In genomic region chr15:89967892-89968291, GRCh38 we compare ENCODE assay signal across 26 cellular contexts. TPM values are rescaled to one million over a fixed set of nuclear protein-coding genes. Genes with fewer than 3 reads are reported as not detected.
"Had no signal": no experiment of that assay in that cellular context is flagged by ENCODE, and none has a peak within 500 bp of the region (broad histone marks: within the 10 kb centered on the region; RNA-seq: fewer than 3 reads in every experiment).

No MANE protein-coding gene starts in this region.

- H3K9me3 ChIP-seq: ascending aorta, gastrocnemius medialis, left ventricle myocardium inferior, spleen, uterus had no signal

- H3K27ac Mint-ChIP-seq: activated B cell treated with CpG ODN at 0.5 μM for 24 hours; activated naive CD4-positive, alpha-beta T cell treated with anti-CD3 and anti-CD28 coated beads, Interleukin-2, amount 10 ng/mL, durations not matched to agents 7 days and 5 days; activated naive CD8-positive, alpha-beta T cell treated with anti-CD3 and anti-CD28 coated beads, Interleukin-2, amount 10 ng/mL, durations not matched to agents 7 days and 5 days; brain; natural killer cell; neural progenitor cell had no signal

- H3K9ac ChIP-seq: neural progenitor cell had no signal

- H3K27me3 ChIP-seq: ascending aorta, cardiac muscle cell, gastrocnemius medialis, hepatocyte, neural progenitor cell, spleen, uterus had no signal

- H3K36me3 Mint-ChIP-seq: activated naive CD4-positive, alpha-beta T cell treated with anti-CD3 and anti-CD28 coated beads, Interleukin-2, amount 10 ng/mL, durations not matched to agents 7 days and 5 days; activated naive CD8-positive, alpha-beta T cell treated with anti-CD3 and anti-CD28 coated beads, Interleukin-2, amount 10 ng/mL, durations not matched to agents 7 days and 5 days; brain; natural killer cell; neural progenitor cell had no signal

- H3K36me3 ChIP-seq: ascending aorta, cardiac muscle cell, gastrocnemius medialis, left ventricle myocardium inferior, neural progenitor cell, spleen, uterus had no signal

- H3K27me3 Mint-ChIP-seq: activated B cell treated with CpG ODN at 0.5 μM for 24 hours had no signal

- H2AFZ ChIP-seq: hepatocyte, neural progenitor cell had no signal

- H3K4me3 ChIP-seq: ascending aorta, cardiac muscle cell, coronary artery, gastrocnemius medialis, hepatocyte, left ventricle myocardium inferior, lung, neural progenitor cell, spleen, uterus had no signal

- H3K4me2 ChIP-seq: hepatocyte, neural progenitor cell had no signal

- H3K4me3 Mint-ChIP-seq: activated B cell treated with CpG ODN at 0.5 μM for 24 hours; activated naive CD4-positive, alpha-beta T cell treated with anti-CD3 and anti-CD28 coated beads, Interleukin-2, amount 10 ng/mL, durations not matched to agents 7 days and 5 days; activated naive CD8-positive, alpha-beta T cell treated with anti-CD3 and anti-CD28 coated beads, Interleukin-2, amount 10 ng/mL, durations not matched to agents 7 days and 5 days; brain; effector memory CD8-positive, alpha-beta T cell; natural killer cell; neural progenitor cell had no signal

- ATAC-seq: effector memory CD8-positive, alpha-beta T cell; gastrocnemius medialis; natural killer cell; right cardiac atrium had no signal

- H3K27ac ChIP-seq: ascending aorta, cardiac muscle cell, coronary artery, gastrocnemius medialis, hepatocyte, left ventricle myocardium inferior, neural progenitor cell, uterus had no signal

- H3K4me1 ChIP-seq: ascending aorta, left ventricle myocardium inferior, neural progenitor cell, uterus had no signal

- H3K9me3 Mint-ChIP-seq: activated B cell treated with CpG ODN at 0.5 μM for 24 hours; activated naive CD4-positive, alpha-beta T cell treated with anti-CD3 and anti-CD28 coated beads, Interleukin-2, amount 10 ng/mL, durations not matched to agents 7 days and 5 days; activated naive CD8-positive, alpha-beta T cell treated with anti-CD3 and anti-CD28 coated beads, Interleukin-2, amount 10 ng/mL, durations not matched to agents 7 days and 5 days; brain; effector memory CD8-positive, alpha-beta T cell; natural killer cell; neural progenitor cell had no signal

- DNase-seq: activated B cell treated with CpG ODN at 0.5 μM for 24 hours; activated CD4-positive, alpha-beta T cell treated with anti-CD3 and anti-CD28 coated beads, Interleukin-2, amount 50 U/mL, for 4 hours; activated effector memory CD4-positive, alpha-beta T cell treated with anti-CD3 and anti-CD28 coated beads, Interleukin-2, amount 50 U/mL, for 16 hours; activated naive CD4-positive, alpha-beta T cell treated with anti-CD3 and anti-CD28 coated beads, Interleukin-2, amount 10 ng/mL, durations not matched to agents 7 days and 5 days; activated naive CD8-positive, alpha-beta T cell treated with anti-CD3 and anti-CD28 coated beads, Interleukin-2, amount 10 ng/mL, durations not matched to agents 7 days and 5 days; cerebellar nuclear complex; effector memory CD8-positive, alpha-beta T cell; erythroblast; gastrocnemius medialis; glutamatergic neuron; islet precursor cell; left ventricle myocardium inferior; mesendoderm; natural killer cell; right cardiac atrium; spleen; stimulated activated naive CD4-positive, alpha-beta T cell treated with Interleukin-2 at 50 U/mL for 16 hours; trophoblast cell; uterus had no signal

- H3K79me2 ChIP-seq: hepatocyte had no signal

- H3K4me1 Mint-ChIP-seq: brain, natural killer cell had no signal

RNA-seq across cellular contexts. Expression of gene ARPIN, which starts 55.1 kb away (rescaled TPM):
- total RNA-seq: activated B cell treated with CpG ODN at 0.5 μM for 24 hours had no signal
